Comparison of ENCODE assay signal across 12 cellular contexts in the genomic region with DNA sequence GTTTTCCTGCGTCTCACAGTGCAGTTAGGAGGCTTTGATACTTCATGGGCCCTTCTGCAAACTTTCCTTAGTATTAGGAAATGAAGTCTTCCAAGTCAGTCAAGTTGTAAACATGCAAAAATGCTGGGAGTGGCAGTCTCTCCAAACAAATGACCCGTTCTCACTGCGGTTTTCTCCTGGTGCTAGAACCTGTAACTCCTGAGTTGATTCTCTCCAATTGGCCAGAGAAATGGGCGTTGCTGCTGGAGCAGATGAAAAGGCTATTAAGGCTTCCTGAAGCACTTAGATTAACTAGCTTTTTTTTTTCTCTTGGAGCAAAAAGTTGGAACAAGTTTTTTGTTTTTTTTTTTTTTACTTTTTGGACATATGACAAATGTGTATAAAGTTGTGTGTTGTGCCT.
DNase-seq lines count a peak whose midpoint lies in the region; ATAC-seq and TF ChIP-seq lines count a peak whose summit lies in the region.
"Had no signal": no experiment of that assay in that cellular context is flagged by ENCODE, and none has a peak within 500 bp of the region (broad histone marks: within the 10 kb centered on the region; RNA-seq: fewer than 3 reads in every experiment).

No MANE protein-coding gene starts in this region.

- intact Hi-C loops in mucosa of descending colon (cut with DNase I, micrococcal nuclease), result no loop called here
- intact Hi-C loops in CD4-positive, alpha-beta memory T cell (cut with micrococcal nuclease), result no loop called here

- H3K36me3 Mint-ChIP-seq in CD4-positive, alpha-beta memory T cell, result no peaks in the 10 kb centered on the region
- H3K36me3 Mint-ChIP-seq: CD14-positive monocyte had no signal

- no peaks in the 10 kb centered on the region for H3K9me3 ChIP-seq in mucosa of descending colon
- no peaks in the 10 kb centered on the region for H3K9me3 ChIP-seq in CD4-positive, alpha-beta memory T cell (ENCODE audit: control insufficient read depth in 1 of 2, low read length in 2 of 2)
- H3K9me3 ChIP-seq: heart right ventricle had no signal

- H3K36me3 ChIP-seq in mucosa of descending colon (ENCODE audit: low read depth), result no peaks in the 10 kb centered on the region
- H3K36me3 ChIP-seq in CD4-positive, alpha-beta memory T cell (ENCODE audit: insufficient read depth, low read length), result no peaks in the 10 kb centered on the region
- H3K36me3 ChIP-seq: heart right ventricle had no signal

- H3K27me3 Mint-ChIP-seq in CD4-positive, alpha-beta memory T cell, result no peaks in the 10 kb centered on the region

- no peaks in the 10 kb centered on the region for H3K9me3 Mint-ChIP-seq in CD4-positive, alpha-beta memory T cell
- H3K9me3 Mint-ChIP-seq: H9 had no signal

- H3K4me3 Mint-ChIP-seq in CD4-positive, alpha-beta memory T cell, result peak overlapping the region in 2 of 8 donors; percentile 15 to 38
- H3K4me3 Mint-ChIP-seq: CD14-positive monocyte, H9 had no signal

- peaks cover 22 to 71% (median 45%) of the 10 kb centered on the region in 4 donors for H3K4me1 Mint-ChIP-seq in CD4-positive, alpha-beta memory T cell

- H3K27ac ChIP-seq in epithelial cell of prostate, result peak overlapping the region; percentile 44
- no peak overlapping the region for H3K27ac ChIP-seq in CD4-positive, alpha-beta memory T cell (ENCODE audit: low read depth, low read length)

- peaks cover 6% of the 10 kb centered on the region for H3K4me1 ChIP-seq in mucosa of descending colon (ENCODE audit: low read depth)
- no peaks in the 10 kb centered on the region for H3K4me1 ChIP-seq in CD4-positive, alpha-beta memory T cell (ENCODE audit: insufficient read depth, low read length)

- H3K4me3 ChIP-seq in mucosa of descending colon, result no peak overlapping the region
- H3K4me3 ChIP-seq in CD4-positive, alpha-beta memory T cell (ENCODE audit: low read length in 2 of 2), result no peak overlapping the region

- ATAC-seq in mucosa of descending colon (peak; percentile 95), GM18861 (IDR thresholded peaks at IDR 0.05; ENCODE audit: unreplicated experiment) (no peak)
- no peak for ATAC-seq in stimulated activated naive CD8-positive, alpha-beta T cell treated with anti-CD3 and anti-CD28 coated beads, Interleukin-15, Interleukin-2, amounts not matched to agents 100 U/mL and 50 U/mL, for 24 hours
- ATAC-seq: heart right ventricle had no signal

- CTCF ChIA-PET in CD4-positive, alpha-beta memory T cell (lab: Charles Lee; ENCODE audit: partially characterized antibody), result no interaction called here

- no peak for TF ChIP-seq CTCF in mucosa of descending colon (IDR thresholded peaks at IDR 0.05)

- POLR2A ChIA-PET in CD4-positive, alpha-beta memory T cell (lab: Charles Lee; ENCODE audit: partially characterized antibody), result no interaction called here

- H3K27me3 ChIP-seq in CD4-positive, alpha-beta memory T cell (ENCODE audit: insufficient read depth, low read length), result no peaks in the 10 kb centered on the region
- H3K27me3 ChIP-seq: heart right ventricle had no signal

- DNase-seq in Ammon's horn (ENCODE audit: low spot score), result peak; percentile 51
- peak; percentile 27 for DNase-seq in NCI-H1048 (lab: John Stamatoyannopoulos, UW)
- DNase-seq in epithelial cell of prostate (ENCODE audit: low read depth, low spot score), result peak; percentile 83
- peak in 1 of 3 donors; percentile 75 for DNase-seq in mucosa of descending colon
- DNase-seq in RPMI8226, result no peak
- no peak for DNase-seq in CD4-positive, alpha-beta memory T cell
- no peak for DNase-seq in stimulated activated naive CD8-positive, alpha-beta T cell treated with anti-CD3 and anti-CD28 coated beads, Interleukin-15, Interleukin-2, amounts not matched to agents 100 U/mL and 50 U/mL, for 24 hours
- DNase-seq: H9, heart right ventricle, NCI-H1694 treated with DMSO at 0.1 percent for 48 hours had no signal

- peak overlapping the region in 2 of 7 donors; percentile 61 to 62 for H3K27ac Mint-ChIP-seq in CD4-positive, alpha-beta memory T cell
- H3K27ac Mint-ChIP-seq: CD14-positive monocyte had no signal

Comparison
In these comparisons a context has a peak if more than half of its experiments do, and no peak if none do; other contexts are left out.
1. DNase-seq: peak in Ammon's horn (single experiment), NCI-H1048 (single experiment) and epithelial cell of prostate (single experiment); none in RPMI8226 (single experiment), CD4-positive, alpha-beta memory T cell (0 of 5) and stimulated activated naive CD8-positive, alpha-beta T cell treated with anti-CD3 and anti-CD28 coated beads, Interleukin-15, Interleukin-2, amounts not matched to agents 100 U/mL and 50 U/mL, for 24 hours (single experiment).